In the genomic region with DNA sequence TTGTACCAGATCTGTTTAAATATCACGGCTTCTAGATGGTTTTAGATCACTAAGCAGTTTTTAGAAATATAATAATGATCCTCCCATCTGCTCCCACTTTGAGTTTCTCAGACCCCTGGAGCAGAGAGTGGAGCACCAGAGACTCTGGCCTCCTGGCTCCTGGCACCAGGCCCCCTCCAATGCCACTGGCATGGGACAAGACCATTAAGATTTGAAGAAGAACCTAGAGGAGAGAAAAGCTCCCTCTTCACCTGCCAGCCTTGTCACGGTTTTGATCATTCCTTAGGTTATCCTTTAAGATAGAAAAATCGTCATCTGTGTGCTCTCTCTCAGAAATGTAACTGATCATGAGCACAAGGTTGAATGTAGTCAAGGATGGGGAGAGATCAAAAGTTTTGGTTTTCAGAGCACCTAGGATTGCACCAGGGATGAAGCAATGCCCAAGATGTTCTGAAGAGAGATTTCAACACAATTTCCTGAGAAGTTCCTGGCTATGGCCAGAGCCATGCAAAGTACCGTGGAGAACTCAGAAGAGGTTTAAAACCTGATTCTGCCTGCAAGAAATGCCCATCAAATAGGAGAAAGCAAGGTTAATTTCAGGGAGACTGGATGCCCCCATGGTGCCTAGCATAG, we compare ENCODE assay signal across 13 cellular contexts. TPM values are rescaled to one million over a fixed set of nuclear protein-coding genes. Genes with fewer than 3 reads are reported as not detected.
DNase-seq lines count a peak whose midpoint lies in the region; ATAC-seq and TF ChIP-seq lines count a peak whose summit lies in the region.
"Had no signal": no experiment of that assay in that cellular context is flagged by ENCODE, and none has a peak within 500 bp of the region (broad histone marks: within the 10 kb centered on the region; RNA-seq: fewer than 3 reads in every experiment).

No MANE protein-coding gene starts in this region.

- no peaks in the 10 kb centered on the region for H3K36me3 ChIP-seq in adrenal gland (replicated peaks in 1 of 2)

- H3K36me3 Mint-ChIP-seq in activated T-cell treated with anti-CD3 and anti-CD28 coated beads, Interleukin-2, amount 50 U/mL, for 24 hours (ENCODE audit: low read depth), result peaks cover 10% of the 10 kb centered on the region
- H3K36me3 Mint-ChIP-seq in dendritic cell treated with granulocyte-macrophage colony-stimulating factor and Interleukin-4, amounts not matched to agents 40 ng/mL and 50 ng/mL, for 4 days (ENCODE audit: low read depth), result peaks cover 8% of the 10 kb centered on the region
- H3K36me3 Mint-ChIP-seq in stimulated activated effector memory CD8-positive, alpha-beta T cell treated with anti-CD3 and anti-CD28 coated beads, Interleukin-12 subunit alpha, Interleukin-12 subunit beta, amount 100 ng/mL, for 72 hours, result peaks cover 12% of the 10 kb centered on the region

- intact Hi-C loops in dendritic cell treated with granulocyte-macrophage colony-stimulating factor and Interleukin-4, amounts not matched to agents 40 ng/mL and 50 ng/mL, for 4 days (cut with micrococcal nuclease), result no loop called here
- intact Hi-C loops in adrenal gland (cut with DNase I), result no loop called here

- no peak for TF ChIP-seq CTCF in adrenal gland (IDR thresholded peaks at IDR 0.05)

- H3K9me3 Mint-ChIP-seq in activated T-cell treated with anti-CD3 and anti-CD28 coated beads, Interleukin-2, amount 50 U/mL, for 24 hours, result peaks cover 9% of the 10 kb centered on the region
- H3K9me3 Mint-ChIP-seq in dendritic cell treated with granulocyte-macrophage colony-stimulating factor and Interleukin-4, amounts not matched to agents 40 ng/mL and 50 ng/mL, for 4 days, result peaks cover 7% of the 10 kb centered on the region
- H3K9me3 Mint-ChIP-seq in stimulated activated effector memory CD8-positive, alpha-beta T cell treated with anti-CD3 and anti-CD28 coated beads, Interleukin-12 subunit alpha, Interleukin-12 subunit beta, amount 100 ng/mL, for 72 hours, result peaks cover 7% of the 10 kb centered on the region

- H3K27ac ChIP-seq in adrenal gland, result peak overlapping the region in 2 of 5 donors; percentile 41 to 73

- 65 to 68% (median 65%) methylated on average over 4 of the region's 4 CpGs for WGBS in adrenal gland, 4 donors

- ATAC-seq in stimulated activated effector memory CD8-positive, alpha-beta T cell treated with anti-CD3 and anti-CD28 coated beads, Interleukin-12 subunit alpha, Interleukin-12 subunit beta, amount 100 ng/mL, for 72 hours, result no peak

- H3K9me3 ChIP-seq in adrenal gland (replicated peaks in 1 of 3), result no peaks in the 10 kb centered on the region

- no peaks in the 10 kb centered on the region for H3K27me3 Mint-ChIP-seq in activated T-cell treated with anti-CD3 and anti-CD28 coated beads, Interleukin-2, amount 50 U/mL, for 24 hours
- H3K27me3 Mint-ChIP-seq in dendritic cell treated with granulocyte-macrophage colony-stimulating factor and Interleukin-4, amounts not matched to agents 40 ng/mL and 50 ng/mL, for 4 days, result no peaks in the 10 kb centered on the region

- TF ChIP-seq POLR2A in adrenal gland (IDR thresholded peaks at IDR 0.05), result no peak

- H3K4me1 Mint-ChIP-seq in activated T-cell treated with anti-CD3 and anti-CD28 coated beads, Interleukin-2, amount 50 U/mL, for 24 hours (ENCODE audit: low read depth), result peaks cover 96% of the 10 kb centered on the region
- peaks cover 99% of the 10 kb centered on the region for H3K4me1 Mint-ChIP-seq in dendritic cell treated with granulocyte-macrophage colony-stimulating factor and Interleukin-4, amounts not matched to agents 40 ng/mL and 50 ng/mL, for 4 days (ENCODE audit: low read depth)
- peaks cover 100% of the 10 kb centered on the region for H3K4me1 Mint-ChIP-seq in stimulated activated effector memory CD8-positive, alpha-beta T cell treated with anti-CD3 and anti-CD28 coated beads, Interleukin-12 subunit alpha, Interleukin-12 subunit beta, amount 100 ng/mL, for 72 hours

- no peak overlapping the region for H3K4me3 Mint-ChIP-seq in activated T-cell treated with anti-CD3 and anti-CD28 coated beads, Interleukin-2, amount 50 U/mL, for 24 hours
- H3K4me3 Mint-ChIP-seq in dendritic cell treated with granulocyte-macrophage colony-stimulating factor and Interleukin-4, amounts not matched to agents 40 ng/mL and 50 ng/mL, for 4 days, result peak overlapping the region; percentile 18
- H3K4me3 Mint-ChIP-seq in stimulated activated effector memory CD8-positive, alpha-beta T cell treated with anti-CD3 and anti-CD28 coated beads, Interleukin-12 subunit alpha, Interleukin-12 subunit beta, amount 100 ng/mL, for 72 hours, result peak overlapping the region; percentile 74

- no peak overlapping the region for H3K4me3 ChIP-seq in adrenal gland

- H3K27me3 ChIP-seq in adrenal gland, result no peaks in the 10 kb centered on the region

- H3K4me1 ChIP-seq in adrenal gland (replicated peaks in 1 of 2), result peaks cover 0 to 6% of the 10 kb centered on the region in 2 donors

- DNase-seq in activated T-cell treated with anti-CD3 and anti-CD28 coated beads, Interleukin-2, amount 50 U/mL, for 24 hours, result no peak
- DNase-seq in activated T-cell treated with anti-CD3 and anti-CD28 coated beads for 4 hours (no peak), NOMO-1 treated with dmso at 0.1 percent for 144 hours (lab: John Stamatoyannopoulos, UW; ENCODE audit: unreplicated experiment) (peak; percentile 22), T1000 (lab: John Stamatoyannopoulos, UW) (no peak), adrenal gland (no peak)
- no peak for DNase-seq in stimulated activated effector memory CD8-positive, alpha-beta T cell treated with anti-CD3 and anti-CD28 coated beads, Interleukin-12 subunit alpha, Interleukin-12 subunit beta, amount 100 ng/mL, for 72 hours (ENCODE audit: low spot score in 2 of 2)
- DNase-seq in stimulated activated CD4-positive, alpha-beta T cell treated with anti-CD3 and anti-CD28 coated beads, Interleukin-4, amount 100 ng/mL, for 1 hour, result no peak
- DNase-seq: activated effector memory CD4-positive, alpha-beta T cell treated with anti-CD3 and anti-CD28 coated beads, Interleukin-2, amount 50 U/mL, for 16 hours; foreskin fibroblast; NCI-H1092 treated with DMSO at 0.1 percent for 48 hours; stimulated activated CD4-positive, alpha-beta T cell treated with anti-CD3 and anti-CD28 coated beads, Interleukin-4, amount 100 ng/mL, for 4 hours had no signal

- peak overlapping the region; percentile 70 for H3K27ac Mint-ChIP-seq in activated T-cell treated with anti-CD3 and anti-CD28 coated beads, Interleukin-2, amount 50 U/mL, for 24 hours
- peak overlapping the region; percentile 92 for H3K27ac Mint-ChIP-seq in dendritic cell treated with granulocyte-macrophage colony-stimulating factor and Interleukin-4, amounts not matched to agents 40 ng/mL and 50 ng/mL, for 4 days
- H3K27ac Mint-ChIP-seq in stimulated activated effector memory CD8-positive, alpha-beta T cell treated with anti-CD3 and anti-CD28 coated beads, Interleukin-12 subunit alpha, Interleukin-12 subunit beta, amount 100 ng/mL, for 72 hours, result peak overlapping the region; percentile 98

RNA-seq across cellular contexts. Expression of a gene that starts 22.2 kb away (rescaled TPM):
- 10 to 100 TPM; 24.5 to 50.5 (median 33.0) TPM for total RNA-seq in adrenal gland
- polyA plus RNA-seq in adrenal gland, result 10 to 100 TPM in 1 of 3 donors, 1 to 10 TPM in 2; 4.6 to 10.2 (median 7.3) TPM
- polyA plus RNA-seq: AG04450 had no signal
